Comparison of ENCODE assay signal across 8 cellular contexts in genomic region chr2:102615620-102616436, GRCh38. TPM values are rescaled to one million over a fixed set of nuclear protein-coding genes. Genes with fewer than 3 reads are reported as not detected.
A peak's percentile ranks its signal among the peaks of the same experiment; 100 is the strongest.
DNase-seq lines count a peak whose midpoint lies in the region; ATAC-seq and TF ChIP-seq lines count a peak whose summit lies in the region.

No MANE protein-coding gene starts in this region.

- in situ Hi-C loops in gastrocnemius medialis (cut with MboI; ENCODE audit: low sequenced_read_pairs in 4 of 4), result loop anchor here in 1 of 4 donors (10.0 kb wide), 1 partner anchor 141 kb away; the partner anchor contains the start of gene SLC9A4

- TF ChIP-seq CTCF in gastrocnemius medialis (IDR thresholded peaks at IDR 0.05 in 4 of 5, conservative IDR thresholded peaks at IDR 0.05 in 1 of 5), result peak; percentile 62 to 89 (median 79)

- H3K27me3 ChIP-seq in right cardiac atrium (ENCODE audit: control insufficient read depth, insufficient read depth) (no peaks in the 10 kb centered on the region), gastrocnemius medialis (no peaks in the 10 kb centered on the region)

- peaks cover 12% of the 10 kb centered on the region for H3K4me1 Mint-ChIP-seq in activated naive CD8-positive, alpha-beta T cell treated with anti-CD3 and anti-CD28 coated beads, Interleukin-2, amount 50 U/mL, for 24 hours

- H3K27ac ChIP-seq in right cardiac atrium (ENCODE audit: low read length), result no peak overlapping the region
- no peak overlapping the region for H3K27ac ChIP-seq in gastrocnemius medialis

- no peaks in the 10 kb centered on the region for H3K36me3 ChIP-seq in gastrocnemius medialis

- H3K4me1 ChIP-seq in right cardiac atrium (ENCODE audit: control insufficient read depth, insufficient read depth, low read length) (no peaks in the 10 kb centered on the region), gastrocnemius medialis (peaks cover 10 to 16% of the 10 kb centered on the region in 2 donors)

- H3K36me3 Mint-ChIP-seq in activated naive CD8-positive, alpha-beta T cell treated with anti-CD3 and anti-CD28 coated beads, Interleukin-2, amount 50 U/mL, for 24 hours (ENCODE audit: low read depth), result no peaks in the 10 kb centered on the region

- H3K9me3 ChIP-seq in right cardiac atrium (ENCODE audit: control insufficient read depth, low read length), result no peaks in the 10 kb centered on the region
- H3K9me3 ChIP-seq in gastrocnemius medialis, result no peaks in the 10 kb centered on the region

- 19% methylated on average over 5 of the region's 5 CpGs for WGBS in right cardiac atrium

- H3K9me3 Mint-ChIP-seq in activated naive CD8-positive, alpha-beta T cell treated with anti-CD3 and anti-CD28 coated beads, Interleukin-2, amount 50 U/mL, for 24 hours, result no peaks in the 10 kb centered on the region

- intact Hi-C loops in right cardiac atrium (cut with DNase I), result no loop called here
- intact Hi-C loops in gastrocnemius medialis (cut with DNase I; ENCODE audit: low total_unique reads), result loop anchor here (2.0 kb wide), 1 partner anchor 143 kb away; the partner anchor contains the start of gene SLC9A4

- peaks cover 44% of the 10 kb centered on the region for H3K27me3 Mint-ChIP-seq in activated naive CD8-positive, alpha-beta T cell treated with anti-CD3 and anti-CD28 coated beads, Interleukin-2, amount 50 U/mL, for 24 hours

- ATAC-seq in GM21367 (IDR thresholded peaks at IDR 0.05; ENCODE audit: unreplicated experiment) (peak; percentile 90), right cardiac atrium (peak; percentile 56 to 81), gastrocnemius medialis (peak; percentile 53 to 61)
- ATAC-seq in activated naive CD8-positive, alpha-beta T cell treated with anti-CD3 and anti-CD28 coated beads, Interleukin-2, amount 50 U/mL, for 24 hours, result peak; percentile 82

- H3K4me3 ChIP-seq in right cardiac atrium (ENCODE audit: low read length), result no peak overlapping the region
- no peak overlapping the region for H3K4me3 ChIP-seq in gastrocnemius medialis

- DNase-seq in GDM1 (lab: John Stamatoyannopoulos, UW), result peak; percentile 62
- DNase-seq in HPDE6-E6E7 (ENCODE audit: extremely low spot score), result peak; percentile 69
- peak; percentile 84 for DNase-seq in OCI-M1 (lab: John Stamatoyannopoulos, UW)
- DNase-seq in activated naive CD8-positive, alpha-beta T cell treated with anti-CD3 and anti-CD28 coated beads, Interleukin-2, amount 50 U/mL, for 24 hours, result peak; percentile 45
- peak; percentile 29 to 69 (median 59) for DNase-seq in right cardiac atrium
- peak; percentile 31 to 51 for DNase-seq in gastrocnemius medialis
- DNase-seq in effector CD8-positive, alpha-beta T cell (lab: John Stamatoyannopoulos, UW), result no peak

- TF ChIP-seq POLR2A in gastrocnemius medialis (IDR thresholded peaks at IDR 0.05), result no peak

- no peak overlapping the region for H3K27ac Mint-ChIP-seq in activated naive CD8-positive, alpha-beta T cell treated with anti-CD3 and anti-CD28 coated beads, Interleukin-2, amount 50 U/mL, for 24 hours

- H3K4me3 Mint-ChIP-seq in activated naive CD8-positive, alpha-beta T cell treated with anti-CD3 and anti-CD28 coated beads, Interleukin-2, amount 50 U/mL, for 24 hours, result no peak overlapping the region

RNA-seq across cellular contexts. Expression of gene SLC9A2, which starts 3.5 kb away (rescaled TPM):
- total RNA-seq in right cardiac atrium (under 1 TPM in 1 of 4 donors, not detected in 3; 0.12 TPM), gastrocnemius medialis (1 to 10 TPM; 2.5 to 7.4 (median 5.6) TPM)
- 0.02 TPM for polyA plus RNA-seq in right cardiac atrium
